Comparison of ENCODE assay signal across 14 cellular contexts in the genomic region with DNA sequence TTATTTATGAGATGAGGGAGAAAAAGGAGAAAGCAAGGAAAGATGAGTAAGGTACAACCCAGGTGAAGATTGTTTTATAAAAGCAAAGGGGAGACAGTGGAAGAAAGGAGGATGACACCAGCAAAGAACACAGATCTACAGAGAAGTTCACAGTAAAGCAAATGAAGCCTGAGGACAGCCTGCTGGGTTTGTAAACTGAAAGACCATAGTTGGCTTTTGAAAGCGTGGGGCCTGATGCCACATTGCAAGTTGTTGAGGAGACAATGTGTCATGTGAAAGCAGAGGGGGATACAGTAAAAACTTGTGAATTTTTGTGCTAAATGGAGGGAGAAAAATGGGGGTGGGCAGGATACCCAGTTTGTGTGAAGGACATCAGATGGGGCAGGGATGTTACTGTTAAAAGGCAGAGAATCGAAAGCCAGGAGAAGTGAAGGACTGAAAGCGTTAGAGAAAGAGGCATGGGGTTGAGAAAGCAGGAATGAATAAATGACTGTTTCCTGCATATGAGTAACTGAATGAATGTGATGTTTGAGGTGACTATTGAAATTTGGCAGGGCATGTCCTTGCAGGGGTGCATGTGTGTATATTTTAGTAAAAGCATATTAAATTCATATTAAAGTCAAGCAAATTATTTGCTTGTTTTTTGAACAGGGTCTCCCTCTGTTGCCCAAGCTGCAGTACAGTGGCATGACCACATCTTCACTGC.
A peak's percentile ranks its signal among the peaks of the same experiment; 100 is the strongest.
DNase-seq lines count a peak whose midpoint lies in the region; ATAC-seq and TF ChIP-seq lines count a peak whose summit lies in the region.
"Had no signal": no experiment of that assay in that cellular context is flagged by ENCODE, and none has a peak within 500 bp of the region (broad histone marks: within the 10 kb centered on the region; RNA-seq: fewer than 3 reads in every experiment).

No MANE protein-coding gene starts in this region.

- H3K9me3 ChIP-seq in Loucy (ENCODE audit: insufficient read depth, low read depth, low read length): no peaks in the 10 kb centered on the region
- H3K9me3 ChIP-seq: BLaER1 treated with 17β-estradiol and CSF1 and Interleukin-3, amounts not matched to agents 10 nM and 100 nM had no signal

- H3K79me2 ChIP-seq in Loucy (ENCODE audit: insufficient read depth, low read length): no peaks in the 10 kb centered on the region

- H3K27me3 Mint-ChIP-seq in activated T-cell treated with anti-CD3 and anti-CD28 coated beads, Interleukin-2, amount 50 U/mL, for 72 hours (ENCODE audit: low read depth): peaks cover 6% of the 10 kb centered on the region
- peaks cover 15% of the 10 kb centered on the region for H3K27me3 Mint-ChIP-seq in activated T-helper 17 cell treated with anti-CD3 and anti-CD28 coated beads, Interleukin-2, amount 50 U/mL, for 72 hours
- H3K27me3 Mint-ChIP-seq: CD4-positive, CD25-positive, alpha-beta regulatory T cell had no signal

- H3K27me3 ChIP-seq in Loucy (ENCODE audit: insufficient read depth, low read length, poor library complexity, severe bottlenecking): no peaks in the 10 kb centered on the region

- H3K4me1 ChIP-seq in Loucy (ENCODE audit: insufficient read depth, low read length, poor library complexity, severe bottlenecking): no peaks in the 10 kb centered on the region

- H3F3A ChIP-seq in Loucy (ENCODE audit: low read depth): no peaks in the 10 kb centered on the region

- TF ChIP-seq CTCF in Loucy (conservative IDR thresholded peaks at IDR 0.05; ENCODE audit: low read length): 0 out of 2 replicates have a peak, but pooled peaks have one; percentile 11

- peaks cover 14% of the 10 kb centered on the region for H3K4me1 Mint-ChIP-seq in activated T-cell treated with anti-CD3 and anti-CD28 coated beads, Interleukin-2, amount 50 U/mL, for 72 hours (ENCODE audit: low read depth)
- no peaks in the 10 kb centered on the region for H3K4me1 Mint-ChIP-seq in activated T-helper 17 cell treated with anti-CD3 and anti-CD28 coated beads, Interleukin-2, amount 50 U/mL, for 72 hours
- H3K4me1 Mint-ChIP-seq in stimulated activated effector memory CD8-positive, alpha-beta T cell treated with anti-CD3 and anti-CD28 coated beads, Interleukin-12 subunit alpha, Interleukin-12 subunit beta, amount 100 ng/mL, for 72 hours: peaks cover 9% of the 10 kb centered on the region
- H3K4me1 Mint-ChIP-seq: CD4-positive, CD25-positive, alpha-beta regulatory T cell had no signal

- H3K9me3 Mint-ChIP-seq in activated T-cell treated with anti-CD3 and anti-CD28 coated beads, Interleukin-2, amount 50 U/mL, for 72 hours: no peaks in the 10 kb centered on the region
- H3K9me3 Mint-ChIP-seq in activated T-helper 17 cell treated with anti-CD3 and anti-CD28 coated beads, Interleukin-2, amount 50 U/mL, for 72 hours: no peaks in the 10 kb centered on the region
- no peaks in the 10 kb centered on the region for H3K9me3 Mint-ChIP-seq in stimulated activated effector memory CD8-positive, alpha-beta T cell treated with anti-CD3 and anti-CD28 coated beads, Interleukin-12 subunit alpha, Interleukin-12 subunit beta, amount 100 ng/mL, for 72 hours
- H3K9me3 Mint-ChIP-seq: HFFc6 had no signal

- H3K4me3 Mint-ChIP-seq in activated T-cell treated with anti-CD3 and anti-CD28 coated beads, Interleukin-2, amount 50 U/mL, for 72 hours: peak overlapping the region in 1 of 2 donors; percentile 1
- no peak overlapping the region for H3K4me3 Mint-ChIP-seq in activated T-helper 17 cell treated with anti-CD3 and anti-CD28 coated beads, Interleukin-2, amount 50 U/mL, for 72 hours
- H3K4me3 Mint-ChIP-seq in stimulated activated effector memory CD8-positive, alpha-beta T cell treated with anti-CD3 and anti-CD28 coated beads, Interleukin-12 subunit alpha, Interleukin-12 subunit beta, amount 100 ng/mL, for 72 hours: no peak overlapping the region
- H3K4me3 Mint-ChIP-seq: CD4-positive, CD25-positive, alpha-beta regulatory T cell; HFFc6 had no signal

- no peak overlapping the region for H3K4me3 ChIP-seq in Loucy (ENCODE audit: low read length, poor library complexity, severe bottlenecking)
- H3K4me3 ChIP-seq: BLaER1 treated with 17β-estradiol and CSF1 and Interleukin-3, amounts not matched to agents 10 nM and 100 nM had no signal

- H2AFZ ChIP-seq in Loucy (ENCODE audit: low read length): peak overlapping the region; percentile 13; the same call in 1 of the 2 replicates

- H4K20me1 ChIP-seq in Loucy (ENCODE audit: insufficient read depth, low read length, poor library complexity, severe bottlenecking): no peaks in the 10 kb centered on the region
- H4K20me1 ChIP-seq: BLaER1 treated with 17β-estradiol and CSF1 and Interleukin-3, amounts not matched to agents 10 nM and 100 nM had no signal

- H3K9ac ChIP-seq in Loucy (ENCODE audit: low read depth, low read length, poor library complexity, severe bottlenecking): no peak overlapping the region
- H3K9ac ChIP-seq: BLaER1 treated with 17β-estradiol and CSF1 and Interleukin-3, amounts not matched to agents 10 nM and 100 nM had no signal

- no peak for DNase-seq in activated T-cell treated with anti-CD3 and anti-CD28 coated beads, Interleukin-2, amount 50 U/mL, for 72 hours
- DNase-seq in activated T-cell treated with anti-CD3 and anti-CD28 coated beads for 4 hours: no peak
- DNase-seq in stimulated activated effector memory CD8-positive, alpha-beta T cell treated with anti-CD3 and anti-CD28 coated beads, Interleukin-12 subunit alpha, Interleukin-12 subunit beta, amount 100 ng/mL, for 72 hours (ENCODE audit: low spot score in 2 of 2): no peak
- DNase-seq in left cardiac atrium: no peak
- DNase-seq: ACHN; CD4-positive, CD25-positive, alpha-beta regulatory T cell; DMS53; GF-D8; HCEC 1CT; HFFc6 had no signal

- no peaks in the 10 kb centered on the region for H3K36me3 Mint-ChIP-seq in activated T-cell treated with anti-CD3 and anti-CD28 coated beads, Interleukin-2, amount 50 U/mL, for 72 hours (ENCODE audit: insufficient read depth in 2 of 2)
- no peaks in the 10 kb centered on the region for H3K36me3 Mint-ChIP-seq in activated T-helper 17 cell treated with anti-CD3 and anti-CD28 coated beads, Interleukin-2, amount 50 U/mL, for 72 hours (ENCODE audit: low read depth)
- no peaks in the 10 kb centered on the region for H3K36me3 Mint-ChIP-seq in stimulated activated effector memory CD8-positive, alpha-beta T cell treated with anti-CD3 and anti-CD28 coated beads, Interleukin-12 subunit alpha, Interleukin-12 subunit beta, amount 100 ng/mL, for 72 hours
- H3K36me3 Mint-ChIP-seq: CD4-positive, CD25-positive, alpha-beta regulatory T cell had no signal

- H3K4me2 ChIP-seq in Loucy (ENCODE audit: low read depth, low read length, poor library complexity, severe bottlenecking): no peak overlapping the region
- H3K4me2 ChIP-seq: BLaER1 treated with 17β-estradiol and CSF1 and Interleukin-3, amounts not matched to agents 10 nM and 100 nM had no signal

- peak; percentile 65 to 78 for ATAC-seq in activated T-cell treated with anti-CD3 and anti-CD28 coated beads, Interleukin-2, amount 50 U/mL, for 72 hours (replicated peaks in 1 of 2)
- ATAC-seq in activated T-helper 17 cell treated with anti-CD3 and anti-CD28 coated beads, Interleukin-2, amount 50 U/mL, for 72 hours (replicated peaks): peak; percentile 55
- peak; percentile 74 for ATAC-seq in stimulated activated effector memory CD8-positive, alpha-beta T cell treated with anti-CD3 and anti-CD28 coated beads, Interleukin-12 subunit alpha, Interleukin-12 subunit beta, amount 100 ng/mL, for 72 hours
- ATAC-seq in HG03520 (IDR thresholded peaks at IDR 0.05; ENCODE audit: unreplicated experiment): no peak
- ATAC-seq in left cardiac atrium: no peak

- H3K9me2 ChIP-seq in Loucy (replicated peaks; ENCODE audit: low read depth, low read length): no peaks in the 10 kb centered on the region

- no peaks in the 10 kb centered on the region for H3K36me3 ChIP-seq in Loucy (ENCODE audit: insufficient read depth, low read length)
- H3K36me3 ChIP-seq: BLaER1 treated with 17β-estradiol and CSF1 and Interleukin-3, amounts not matched to agents 10 nM and 100 nM had no signal

- intact Hi-C loops in left cardiac atrium (cut with DNase I): no loop called here

- peak overlapping the region; percentile 1 for H3K27ac Mint-ChIP-seq in activated T-cell treated with anti-CD3 and anti-CD28 coated beads, Interleukin-2, amount 50 U/mL, for 72 hours
- H3K27ac Mint-ChIP-seq in activated T-helper 17 cell treated with anti-CD3 and anti-CD28 coated beads, Interleukin-2, amount 50 U/mL, for 72 hours: no peak overlapping the region
- H3K27ac Mint-ChIP-seq in stimulated activated effector memory CD8-positive, alpha-beta T cell treated with anti-CD3 and anti-CD28 coated beads, Interleukin-12 subunit alpha, Interleukin-12 subunit beta, amount 100 ng/mL, for 72 hours: no peak overlapping the region
- H3K27ac Mint-ChIP-seq: HFFc6 had no signal

Comparison
In these comparisons a context has a peak if more than half of its experiments do, and no peak if none do; other contexts are left out.
1. ATAC-seq: peak in activated T-cell treated with anti-CD3 and anti-CD28 coated beads, Interleukin-2, amount 50 U/mL, for 72 hours (2 of 2), activated T-helper 17 cell treated with anti-CD3 and anti-CD28 coated beads, Interleukin-2, amount 50 U/mL, for 72 hours (single experiment) and stimulated activated effector memory CD8-positive, alpha-beta T cell treated with anti-CD3 and anti-CD28 coated beads, Interleukin-12 subunit alpha, Interleukin-12 subunit beta, amount 100 ng/mL, for 72 hours (single experiment); none in HG03520 (single experiment) and left cardiac atrium (0 of 2).